ENCODE assay signal across 9 cellular contexts in the genomic region with DNA sequence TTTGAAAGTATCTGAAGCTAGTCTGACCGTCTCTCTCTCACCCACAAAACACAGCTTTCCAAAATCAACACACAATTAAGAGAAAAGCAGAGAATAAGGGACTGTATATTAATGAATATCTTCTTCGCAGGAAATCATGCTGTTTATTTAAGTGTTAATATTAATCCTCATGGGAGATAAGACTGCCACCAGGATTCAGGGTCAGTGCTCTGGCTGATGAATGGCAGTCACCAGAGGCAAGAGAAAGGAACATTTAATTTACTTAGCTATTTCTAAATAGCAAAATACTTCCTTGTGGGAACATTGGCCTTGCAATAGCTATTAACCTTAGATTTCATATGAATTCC. TPM values are rescaled to one million over a fixed set of nuclear protein-coding genes. Genes with fewer than 3 reads are reported as not detected.
DNase-seq lines count a peak whose midpoint lies in the region; ATAC-seq and TF ChIP-seq lines count a peak whose summit lies in the region.
"Had no signal": no experiment of that assay in that cellular context is flagged by ENCODE, and none has a peak within 500 bp of the region (broad histone marks: within the 10 kb centered on the region; RNA-seq: fewer than 3 reads in every experiment).

No MANE protein-coding gene starts in this region.

- H4K91ac ChIP-seq in trophoblast cell (ENCODE audit: low read depth, low read length): no peak overlapping the region

- H3K36me3 ChIP-seq in GM06990 (ENCODE audit: control insufficient read depth, insufficient read depth, low read length) (no peaks in the 10 kb centered on the region; the same call in 1 of the 2 replicates), PC-3 (ENCODE audit: low read depth, low read length) (peaks cover 6% of the 10 kb centered on the region; the same call in 1 of the 2 replicates), trophoblast cell (ENCODE audit: control insufficient read depth in 1 of 2, insufficient read depth in 2 of 2, low read length in 2 of 2) (peaks cover 0 to 5% of the 10 kb centered on the region in 2 experiments)

- CTCF ChIA-PET in PC-3 (lab: Charles Lee): no interaction called here

- H3K4me2 ChIP-seq in PC-3 (ENCODE audit: low read length): peak overlapping the region; percentile 81
- peak overlapping the region; percentile 48 for H3K4me2 ChIP-seq in trophoblast cell (ENCODE audit: low read length)

- H3K9me3 ChIP-seq in PC-3 (ENCODE audit: low read length) (no peaks in the 10 kb centered on the region), trophoblast cell (ENCODE audit: insufficient read depth, low read depth, low read length) (no peaks in the 10 kb centered on the region)

- peaks cover 34% of the 10 kb centered on the region for H3K4me1 ChIP-seq in PC-3 (ENCODE audit: insufficient read depth, low read length)
- peaks cover 7% of the 10 kb centered on the region in 2 experiments for H3K4me1 ChIP-seq in trophoblast cell (ENCODE audit: control insufficient read depth in 1 of 2, insufficient read depth in 2 of 2, low read length in 2 of 2)

- H3K4me3 ChIP-seq in GM06990 (replicated peaks; ENCODE audit: low read depth, low read length) (peak overlapping the region; percentile 51), PC-3 (ENCODE audit: low read length) (peak overlapping the region; percentile 89; the same call in 1 of the 2 replicates), epithelial cell of esophagus (ENCODE audit: low read length) (peak overlapping the region; percentile 14), trophoblast cell (ENCODE audit: low read depth, low read length) (no peak overlapping the region)

- no peak overlapping the region for H2BK120ac ChIP-seq in trophoblast cell (ENCODE audit: insufficient read depth, low read length, poor library complexity)

- no peak overlapping the region for H2BK12ac ChIP-seq in trophoblast cell (ENCODE audit: low read length)

- peaks cover 7% of the 10 kb centered on the region for H3F3A ChIP-seq in PC-3 (ENCODE audit: low read length, unreplicated experiment)

- H4K12ac ChIP-seq in trophoblast cell (ENCODE audit: low read depth, low read length): no peak overlapping the region

- H3K18ac ChIP-seq in trophoblast cell (ENCODE audit: low read length): no peak overlapping the region

- H3K4ac ChIP-seq in trophoblast cell (ENCODE audit: low read depth, low read length): no peak overlapping the region

- no peaks in the 10 kb centered on the region for H3K27me3 ChIP-seq in GM06990 (replicated peaks; ENCODE audit: control insufficient read depth, insufficient read depth, low read length)
- H3K27me3 ChIP-seq in PC-3 (ENCODE audit: low read length): no peaks in the 10 kb centered on the region
- H3K27me3 ChIP-seq in trophoblast cell (ENCODE audit: insufficient read depth, low read length): no peaks in the 10 kb centered on the region

- POLR2A ChIA-PET in PC-3 (lab: Charles Lee; ENCODE audit: unreplicated experiment): interaction anchor here (0.6 kb wide), 1 partner anchor 10 kb away, joined by 5 read pairs; no protein-coding TSS in a partner anchor

- H3K79me1 ChIP-seq in trophoblast cell (ENCODE audit: low read length): peaks cover 24% of the 10 kb centered on the region

- H3K79me2 ChIP-seq in PC-3 (ENCODE audit: low read length) (peaks cover 48% of the 10 kb centered on the region), trophoblast cell (ENCODE audit: control insufficient read depth, insufficient read depth, low read length, poor library complexity) (peaks cover 10% of the 10 kb centered on the region)

- no peak overlapping the region; the same call in 1 of the 2 replicates for H3K9ac ChIP-seq in PC-3 (ENCODE audit: low read length)
- no peak overlapping the region for H3K9ac ChIP-seq in trophoblast cell (ENCODE audit: low read length)

- no peak for DNase-seq in GM06990 (ENCODE audit: extremely low read depth, insufficient read length)
- no peak for DNase-seq in PC-3
- DNase-seq in epithelial cell of esophagus (ENCODE audit: low read depth): no peak
- no peak for DNase-seq in trophoblast cell
- no peak for DNase-seq in activated CD4-positive, CD25-positive, alpha-beta regulatory T cell treated with anti-CD3 and anti-CD28 coated beads, Interleukin-2, amount 50 U/mL, for 72 hours
- no peak for DNase-seq in HUDEP-2 (lab: John Stamatoyannopoulos, UW; ENCODE audit: unreplicated experiment in 76 of 76)
- DNase-seq in left ventricle myocardium superior: no peak
- DNase-seq: NCI-H2029 treated with DMSO at 0.1 percent for 48 hours had no signal

- H4K8ac ChIP-seq in trophoblast cell (ENCODE audit: low read depth, low read length): no peak overlapping the region

- H2BK5ac ChIP-seq in trophoblast cell (ENCODE audit: low read depth, low read length, poor library complexity): peak overlapping the region; percentile 42

- no peaks in the 10 kb centered on the region for H3K9me2 ChIP-seq in PC-3 (replicated peaks; ENCODE audit: low read length)

- H2AFZ ChIP-seq in PC-3 (ENCODE audit: low read length) (peak overlapping the region; percentile 46; the same call in 1 of the 2 replicates), trophoblast cell (ENCODE audit: insufficient read depth, low read length, poor library complexity) (no peak overlapping the region)

- no peak overlapping the region for H3K14ac ChIP-seq in trophoblast cell (ENCODE audit: low read length)

- peak overlapping the region; percentile 73 for H3K27ac ChIP-seq in PC-3 (ENCODE audit: low read length)
- peak overlapping the region; percentile 95 for H3K27ac ChIP-seq in trophoblast cell (ENCODE audit: low read depth, low read length)

- TF ChIP-seq CTCF in GM06990 (IDR thresholded peaks at IDR 0.05; ENCODE audit: insufficient read depth, low read length, poor library complexity, severe bottlenecking) (no peak), PC-3 (conservative IDR thresholded peaks at IDR 0.05; ENCODE audit: low read depth, low read length) (no peak), epithelial cell of esophagus (IDR thresholded peaks at IDR 0.05; ENCODE audit: insufficient read depth, low read depth, low read length, missing control alignments) (no peak)

- ATAC-seq in PC-3 (no peak), GM21717 (IDR thresholded peaks at IDR 0.05; ENCODE audit: unreplicated experiment) (no peak), left ventricle myocardium superior (no peak)

- WGBS in trophoblast cell (ENCODE audit: extremely low coverage, insufficient coverage, insufficient read length): no CpG with 5 or more reads among the region's 2 CpGs

- H3K23ac ChIP-seq in trophoblast cell (ENCODE audit: low read length): no peak overlapping the region

- H2AK5ac ChIP-seq in trophoblast cell (ENCODE audit: low read length): no peak overlapping the region

- intact Hi-C loops in PC-3 (cut with micrococcal nuclease): loop anchor here (5.0 kb wide), 2 partner anchors 44 to 94 kb away; a partner anchor contains a TSS
- intact Hi-C loops in left ventricle myocardium superior (cut with micrococcal nuclease): no loop called here

- no TSS peak for BruUV-seq in PC-3 (replicated peaks; lab: Mats Ljungman, UMichigan)

- no peaks in the 10 kb centered on the region for H4K20me1 ChIP-seq in PC-3 (ENCODE audit: low read length)

RNA-seq across cellular contexts. Expression of a gene that starts 2.2 kb away (rescaled TPM):
- total RNA-seq in PC-3 (2014; rRNA removed) (3.1 and 3.6 TPM in 2 replicates), left ventricle myocardium superior (5.3 TPM)
- polyA plus RNA-seq in trophoblast cell (2013): 13.1 and 13.4 TPM in 2 replicates
